8 cellular contexts compared by ENCODE assay signal in genomic region chr14:74018029-74018703, GRCh38. TPM values are rescaled to one million over a fixed set of nuclear protein-coding genes. Genes with fewer than 3 reads are reported as not detected.
A peak's percentile ranks its signal among the peaks of the same experiment; 100 is the strongest.
DNase-seq lines count a peak whose midpoint lies in the region; ATAC-seq and TF ChIP-seq lines count a peak whose summit lies in the region.

No MANE protein-coding gene starts in this region.

- H2AFZ ChIP-seq in OCI-LY3 (ENCODE audit: low read depth, low read length): peak overlapping the region; percentile 86

- no peaks in the 10 kb centered on the region for H3K9me3 ChIP-seq in CD4-positive, CD25-positive, alpha-beta regulatory T cell (ENCODE audit: control insufficient read depth in 2 of 2, low read length in 2 of 2)
- H3K9me3 ChIP-seq in OCI-LY3 (ENCODE audit: insufficient read depth, low read length): no peaks in the 10 kb centered on the region
- no peaks in the 10 kb centered on the region for H3K9me3 ChIP-seq in lower lobe of right lung
- no peaks in the 10 kb centered on the region for H3K9me3 ChIP-seq in thoracic aorta

- peak; percentile 10 to 16 for ATAC-seq in CD4-positive, CD25-positive, alpha-beta regulatory T cell (ENCODE audit: low read depth in 2 of 2)
- ATAC-seq in GM21515 (IDR thresholded peaks at IDR 0.05; ENCODE audit: unreplicated experiment): peak; percentile 17
- peak; percentile 55 to 70 for ATAC-seq in lower lobe of right lung
- no peak for ATAC-seq in thoracic aorta (ENCODE audit: insufficient number of reproducible peaks, low FRiP score, low read depth)
- no peak for ATAC-seq in HG02588 (IDR thresholded peaks at IDR 0.05; ENCODE audit: unreplicated experiment)

- H3K36me3 ChIP-seq in CD4-positive, CD25-positive, alpha-beta regulatory T cell (ENCODE audit: control insufficient read depth, insufficient read depth, low read length): peaks cover 4% of the 10 kb centered on the region
- H3K36me3 ChIP-seq in OCI-LY3 (replicated peaks; ENCODE audit: low read depth, low read length) (no peaks in the 10 kb centered on the region), lower lobe of right lung (peaks cover 6% of the 10 kb centered on the region), thoracic aorta (no peaks in the 10 kb centered on the region)

- H3K4me1 ChIP-seq in CD4-positive, CD25-positive, alpha-beta regulatory T cell (ENCODE audit: control insufficient read depth, insufficient read depth, low read length, poor library complexity, severe bottlenecking): peaks cover 15% of the 10 kb centered on the region
- peaks cover 4% of the 10 kb centered on the region; the same call in 1 of the 2 replicates for H3K4me1 ChIP-seq in OCI-LY3 (ENCODE audit: low read length)
- H3K4me1 ChIP-seq in lower lobe of right lung: peaks cover 16% of the 10 kb centered on the region
- peaks cover 8 to 16% of the 10 kb centered on the region in 2 donors for H3K4me1 ChIP-seq in thoracic aorta (ENCODE audit: control insufficient read depth in 1 of 2, low read depth in 2 of 2)

- peak overlapping the region; percentile 87 for H3K27ac ChIP-seq in CD4-positive, CD25-positive, alpha-beta regulatory T cell (ENCODE audit: insufficient read depth, low read length, poor library complexity, severe bottlenecking)
- H3K27ac ChIP-seq in OCI-LY3 (ENCODE audit: low read length) (peak overlapping the region; percentile 49; the same call in 1 of the 2 replicates), cingulate gyrus (ENCODE audit: low read depth, low read length) (peak overlapping the region; percentile 50), lower lobe of right lung (peak overlapping the region; percentile 99), thoracic aorta (peak overlapping the region; percentile 93 to 98)

- peak overlapping the region; percentile 96 for H3K9ac ChIP-seq in OCI-LY3 (ENCODE audit: low read length)

- peaks cover 6% of the 10 kb centered on the region for H3K36me3 Mint-ChIP-seq in CD4-positive, CD25-positive, alpha-beta regulatory T cell

- H3K4me1 Mint-ChIP-seq in CD4-positive, CD25-positive, alpha-beta regulatory T cell: peaks cover 11 to 22% (median 19%) of the 10 kb centered on the region in 4 donors

- peak overlapping the region; percentile 92 to 95 (median 94) for H3K4me3 Mint-ChIP-seq in CD4-positive, CD25-positive, alpha-beta regulatory T cell

- H3K4me2 ChIP-seq in OCI-LY3 (ENCODE audit: low read length): peak overlapping the region; percentile 67

- H4K20me1 ChIP-seq in OCI-LY3 (ENCODE audit: insufficient read depth, low read length): no peaks in the 10 kb centered on the region

- TF ChIP-seq CTCF in OCI-LY3 (IDR thresholded peaks at IDR 0.05; ENCODE audit: low read depth, low read length) (no peak), lower lobe of right lung (IDR thresholded peaks at IDR 0.05) (no peak), thoracic aorta (IDR thresholded peaks at IDR 0.05) (no peak)

- H3K79me2 ChIP-seq in OCI-LY3 (ENCODE audit: low read length): no peaks in the 10 kb centered on the region

- no peaks in the 10 kb centered on the region for H3K27me3 Mint-ChIP-seq in CD4-positive, CD25-positive, alpha-beta regulatory T cell

- H3K27me3 ChIP-seq in CD4-positive, CD25-positive, alpha-beta regulatory T cell (ENCODE audit: control insufficient read depth, insufficient read depth, low read length): no peaks in the 10 kb centered on the region
- H3K27me3 ChIP-seq in OCI-LY3 (ENCODE audit: low read depth, low read length): no peaks in the 10 kb centered on the region
- no peaks in the 10 kb centered on the region for H3K27me3 ChIP-seq in lower lobe of right lung (ENCODE audit: low read depth)
- no peaks in the 10 kb centered on the region for H3K27me3 ChIP-seq in thoracic aorta (replicated peaks; ENCODE audit: insufficient read depth)

- peak overlapping the region; percentile 91 to 93 (median 93) for H3K27ac Mint-ChIP-seq in CD4-positive, CD25-positive, alpha-beta regulatory T cell

- intact Hi-C loops in lower lobe of right lung (cut with DNase I): no loop called here

- DNase-seq in CD4-positive, CD25-positive, alpha-beta regulatory T cell: no peak
- DNase-seq in lower lobe of right lung (no peak), thoracic aorta (ENCODE audit: low spot score) (no peak), NCI-H82 (lab: John Stamatoyannopoulos, UW) (no peak)

- H3K4me3 ChIP-seq in CD4-positive, CD25-positive, alpha-beta regulatory T cell (ENCODE audit: low read depth, low read length): peak overlapping the region; percentile 71
- H3K4me3 ChIP-seq in OCI-LY3 (ENCODE audit: low read length): peak overlapping the region; percentile 97
- H3K4me3 ChIP-seq in lower lobe of right lung: peak overlapping the region; percentile 94
- H3K4me3 ChIP-seq in thoracic aorta: peak overlapping the region; percentile 99

- no peaks in the 10 kb centered on the region for H3K9me3 Mint-ChIP-seq in CD4-positive, CD25-positive, alpha-beta regulatory T cell

RNA-seq across cellular contexts. Expression of gene ENTPD5, which starts 0.9 kb away (rescaled TPM):
- total RNA-seq in CD4-positive, CD25-positive, alpha-beta regulatory T cell: 8.0 TPM
- 1 to 10 TPM; 2.9 to 3.9 (median 3.4) TPM for polyA plus RNA-seq in CD4-positive, CD25-positive, alpha-beta regulatory T cell
- total RNA-seq in lower lobe of right lung (12.1 TPM), thoracic aorta (10 to 100 TPM in 1 of 2 donors, 1 to 10 TPM in 1; 9.8 to 17.5 TPM)

RNA-seq across cellular contexts. Expression of gene BBOF1, which starts 1.0 kb away (rescaled TPM):
- total RNA-seq in CD4-positive, CD25-positive, alpha-beta regulatory T cell: 1.6 TPM
- polyA plus RNA-seq in CD4-positive, CD25-positive, alpha-beta regulatory T cell: 1 to 10 TPM in 2 of 4 donors, under 1 TPM in 2; 0.59 to 2.4 (median 1.3) TPM
- 7.4 TPM for total RNA-seq in lower lobe of right lung
- 1 to 10 TPM; 4.7 to 5.6 TPM for total RNA-seq in thoracic aorta

Comparison
In these comparisons a context has a peak if more than half of its experiments do, and no peak if none do; other contexts are left out.
1. ATAC-seq: peak in CD4-positive, CD25-positive, alpha-beta regulatory T cell (2 of 2), GM21515 (single experiment) and lower lobe of right lung (2 of 2); none in thoracic aorta (single experiment) and HG02588 (single experiment).
2. H3K27ac ChIP-seq: peak in every context shown above with its lines; median percentile 99 in lower lobe of right lung; 96 in thoracic aorta; 87 in CD4-positive, CD25-positive, alpha-beta regulatory T cell; 50 in cingulate gyrus; 49 in OCI-LY3.
3. Peak in every context shown above with its lines, with median percentiles within 50 percentile points of each other: H3K4me3 ChIP-seq.